Comparison of ENCODE assay signal across 26 cellular contexts in the genomic region with DNA sequence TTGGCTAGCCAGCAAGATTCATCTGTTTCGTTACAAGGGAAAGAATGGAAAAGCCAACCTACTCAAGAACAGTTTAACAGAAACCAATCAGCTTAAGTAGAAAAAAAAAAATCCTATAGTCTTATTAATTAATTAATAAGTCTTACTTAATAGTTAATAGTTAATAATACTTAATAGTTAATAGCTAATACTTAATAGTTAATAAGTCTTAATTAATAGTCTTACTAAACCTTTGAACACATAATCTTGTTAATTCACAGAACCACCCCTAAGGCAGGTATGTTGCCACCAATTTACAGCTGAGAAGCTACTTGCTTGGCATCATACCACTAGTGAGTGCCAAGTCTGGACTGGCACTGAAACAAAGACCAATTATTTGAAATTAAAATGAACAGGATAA. TPM values are rescaled to one million over a fixed set of nuclear protein-coding genes. Genes with fewer than 3 reads are reported as not detected.
DNase-seq lines count a peak whose midpoint lies in the region; ATAC-seq, FAIRE-seq and TF ChIP-seq lines count a peak whose summit lies in the region.
"Had no signal": no experiment of that assay in that cellular context is flagged by ENCODE, and none has a peak within 500 bp of the region (broad histone marks: within the 10 kb centered on the region; RNA-seq: fewer than 3 reads in every experiment).

No MANE protein-coding gene starts in this region.

- no peaks in the 10 kb centered on the region for H3K9me1 ChIP-seq in K562 (ENCODE audit: control insufficient read depth, insufficient read depth, low read length)

- H3K4me2 ChIP-seq in HepG2 (ENCODE audit: low read depth, low read length) = no peak overlapping the region
- H3K4me2 ChIP-seq in OCI-LY3 (ENCODE audit: low read length) = no peak overlapping the region
- no peak overlapping the region for H3K4me2 ChIP-seq in K562 (ENCODE audit: insufficient read depth, low read length)
- H3K4me2 ChIP-seq: A549 had no signal

- no peak overlapping the region for H3K4me3 Mint-ChIP-seq in activated T-cell treated with anti-CD3 and anti-CD28 coated beads, Interleukin-2, amount 50 U/mL, for 24 hours

- in situ Hi-C loops in HepG2 (cut with HindIII; ENCODE audit: extremely low pct_ligation_motif_present, low pct_unique_long_range_greater_than_20kb) = no loop called here
- in situ Hi-C loops in K562 (cut with MboI) = no loop called here
- in situ Hi-C loops in GM13977 (cut with MboI; ENCODE audit: low pct_unique_long_range_greater_than_20kb, low sequenced_read_pairs, unreplicated experiment) = no loop called here

- ATAC-seq in HepG2 = no peak
- ATAC-seq in right lobe of liver = no peak
- ATAC-seq in K562 = no peak
- ATAC-seq: A549 had no signal

- peaks cover 6% of the 10 kb centered on the region for H3K27me3 Mint-ChIP-seq in activated T-cell treated with anti-CD3 and anti-CD28 coated beads, Interleukin-2, amount 50 U/mL, for 24 hours
- H3K27me3 Mint-ChIP-seq: CD4-positive, alpha-beta memory T cell had no signal

- DNase-seq in HepG2 (ENCODE audit: low spot score) (no peak), right lobe of liver (no peak), K562 (ENCODE audit: extremely low read depth in 1 of 4, low spot score in 3 of 4) (no peak), OCI-M1 (lab: John Stamatoyannopoulos, UW) (no peak), GM13977 (ENCODE audit: low spot score) (no peak)
- no peak for DNase-seq in activated naive CD4-positive, alpha-beta T cell (lab: John Stamatoyannopoulos, UW)
- no peak for DNase-seq in activated T-cell treated with anti-CD3 and anti-CD28 coated beads, Interleukin-2, amount 50 U/mL, for 24 hours
- DNase-seq: ACHN; AML-193; C1 segment of cervical spinal cord; Calu3; CD4-positive, alpha-beta memory T cell; COR-L47; DMS53; DMS79 treated with DMSO at 0.1 percent for 48 hours; GF-D8; GOT3 had no signal

- CTCF ChIA-PET in HepG2 (lab: Yijun Ruan, JAX; ENCODE audit: low intra/inter-chr PET ratio, low total read pairs) (no interaction called here), K562 (lab: Yijun Ruan, JAX; ENCODE audit: low intra/inter-chr PET ratio) (no interaction called here)

- H3K27ac ChIP-seq in HepG2 (ENCODE audit: extremely low read length, insufficient read depth, low read length) (no peak overlapping the region), right lobe of liver (no peak overlapping the region), OCI-LY3 (ENCODE audit: low read length) (peak overlapping the region; percentile 99), K562 (ENCODE audit: extremely low read depth, low read depth, low read length) (no peak overlapping the region)
- H3K27ac ChIP-seq: 22Rv1, A549 had no signal

- TF ChIP-seq EP300 in HepG2 (IDR thresholded peaks at IDR 0.05; ENCODE audit: low read depth in 2 of 2, low read length in 2 of 2) = no peak
- no peak for TF ChIP-seq EP300 in HepG2 (CRISPR knock-in tag; IDR thresholded peaks at IDR 0.05; ENCODE audit: borderline replicate concordance)
- no peak for TF ChIP-seq EP300 in K562 (IDR thresholded peaks at IDR 0.05; ENCODE audit: low read length)

- no peak for TF ChIP-seq RAD21 in HepG2 (CRISPR knock-in tag; IDR thresholded peaks at IDR 0.05)
- no peak for TF ChIP-seq RAD21 in K562 (CRISPR knock-in tag; conservative IDR thresholded peaks at IDR 0.05 in 1 of 2, IDR thresholded peaks at IDR 0.05 in 1 of 2)

- H3K36me3 ChIP-seq in HepG2 (replicated peaks in 1 of 2; ENCODE audit: control insufficient read depth in 1 of 2, insufficient read depth in 2 of 2, low read length in 2 of 2) (no peaks in the 10 kb centered on the region), right lobe of liver (no peaks in the 10 kb centered on the region), OCI-LY3 (replicated peaks; ENCODE audit: low read depth, low read length) (peaks cover 4% of the 10 kb centered on the region), K562 (ENCODE audit: control insufficient read depth, insufficient read depth, low read length) (no peaks in the 10 kb centered on the region)
- H3K36me3 ChIP-seq: HAP-1 had no signal

- H3K9me3 Mint-ChIP-seq in activated T-cell treated with anti-CD3 and anti-CD28 coated beads, Interleukin-2, amount 50 U/mL, for 24 hours = no peaks in the 10 kb centered on the region

- no peaks in the 10 kb centered on the region for H3K36me3 Mint-ChIP-seq in activated T-cell treated with anti-CD3 and anti-CD28 coated beads, Interleukin-2, amount 50 U/mL, for 24 hours (ENCODE audit: low read depth)
- H3K36me3 Mint-ChIP-seq: CD4-positive, alpha-beta memory T cell had no signal

- peaks cover 31% of the 10 kb centered on the region for H3K4me1 Mint-ChIP-seq in activated T-cell treated with anti-CD3 and anti-CD28 coated beads, Interleukin-2, amount 50 U/mL, for 24 hours (ENCODE audit: low read depth)

- no peaks in the 10 kb centered on the region for H4K20me1 ChIP-seq in HepG2 (ENCODE audit: insufficient read depth, low read length)
- no peaks in the 10 kb centered on the region for H4K20me1 ChIP-seq in OCI-LY3 (ENCODE audit: insufficient read depth, low read length)
- H4K20me1 ChIP-seq in K562 (replicated peaks; ENCODE audit: control insufficient read depth, insufficient read depth, low read length) = no peaks in the 10 kb centered on the region

- H3K79me2 ChIP-seq in HepG2 (ENCODE audit: insufficient read depth, low read length) (no peaks in the 10 kb centered on the region), OCI-LY3 (ENCODE audit: low read length) (no peaks in the 10 kb centered on the region; the same call in 1 of the 2 replicates), K562 (ENCODE audit: control insufficient read depth, insufficient read depth, low read length) (no peaks in the 10 kb centered on the region)

- POLR2A ChIA-PET in HepG2 (lab: Yijun Ruan, JAX) = no interaction called here
- POLR2A ChIA-PET in K562 (lab: Yijun Ruan, JAX) = no interaction called here

- H3K27ac Mint-ChIP-seq in activated T-cell treated with anti-CD3 and anti-CD28 coated beads, Interleukin-2, amount 50 U/mL, for 24 hours = no peak overlapping the region

- no peak overlapping the region for H3K9ac ChIP-seq in HepG2 (ENCODE audit: insufficient read depth, low read depth, low read length)
- no peak overlapping the region for H3K9ac ChIP-seq in OCI-LY3 (ENCODE audit: low read length)
- H3K9ac ChIP-seq in K562 (ENCODE audit: insufficient read depth in 1 of 2, low read depth in 2 of 2, low read length in 2 of 2) = no peak overlapping the region

- intact Hi-C loops in HepG2 (cut with micrococcal nuclease; ENCODE audit: unreplicated experiment) (no loop called here), right lobe of liver (cut with DNase I) (no loop called here), K562 (cut with micrococcal nuclease) (no loop called here)

- TF ChIP-seq POLR2A in HepG2 (IDR thresholded peaks at IDR 0.05; ENCODE audit: insufficient read depth in 1 of 2, low read depth in 2 of 2, low read length in 2 of 2) (no peak), right lobe of liver (IDR thresholded peaks at IDR 0.05) (no peak), K562 (conservative IDR thresholded peaks at IDR 0.05) (no peak)

- BruUV-seq in HepG2 (replicated peaks; lab: Mats Ljungman, UMichigan) (no TSS peak), K562 (replicated peaks; lab: Mats Ljungman, UMichigan) (no TSS peak)

- H3K27me3 ChIP-seq in HepG2 (ENCODE audit: control insufficient read depth in 1 of 2, insufficient read depth in 2 of 2, low read length in 2 of 2) (peaks cover 3 to 11% of the 10 kb centered on the region in 2 experiments; a peak in 4 of 5 replicates), right lobe of liver (no peaks in the 10 kb centered on the region), OCI-LY3 (ENCODE audit: low read depth, low read length) (no peaks in the 10 kb centered on the region), K562 (ENCODE audit: control insufficient read depth in 2 of 2, insufficient read depth in 2 of 2, low read length in 2 of 2) (peaks cover 2 to 5% of the 10 kb centered on the region in 2 experiments; a peak in 3 of 5 replicates)

- no peaks in the 10 kb centered on the region for H3K4me1 ChIP-seq in HepG2 (ENCODE audit: insufficient read depth, low read length)
- no peaks in the 10 kb centered on the region for H3K4me1 ChIP-seq in right lobe of liver
- peaks cover 67% of the 10 kb centered on the region for H3K4me1 ChIP-seq in OCI-LY3 (ENCODE audit: low read length)
- H3K4me1 ChIP-seq in K562 (replicated peaks in 1 of 2; ENCODE audit: control insufficient read depth in 2 of 2, insufficient read depth in 2 of 2, low read length in 2 of 2) = no peaks in the 10 kb centered on the region
- H3K4me1 ChIP-seq: A549, HAP-1 had no signal

- 3% methylated on average over 1 of the region's 1 CpG for WGBS in HepG2 (ENCODE audit: low lambda C conversion rate)
- WGBS in right lobe of liver (ENCODE audit: insufficient coverage, low coverage, low lambda C conversion rate, missing lambda C conversion rate) = 89% methylated on average over 1 of the region's 1 CpG
- WGBS in K562 (ENCODE audit: insufficient coverage, low coverage, missing lambda C conversion rate) = 0% methylated on average over 1 of the region's 1 CpG

- TF ChIP-seq CTCF in HepG2 (CRISPR knock-in tag; IDR thresholded peaks at IDR 0.05) (no peak), right lobe of liver (IDR thresholded peaks at IDR 0.05) (no peak), OCI-LY3 (IDR thresholded peaks at IDR 0.05; ENCODE audit: low read depth, low read length) (no peak), K562 (IDR thresholded peaks at IDR 0.05 in 2 of 3, conservative IDR thresholded peaks at IDR 0.05 in 1 of 3; ENCODE audit: insufficient read depth in 2 of 3, low read depth in 1 of 3, low read length in 3 of 3) (no peak), GM13977 (IDR thresholded peaks at IDR 0.05; ENCODE audit: extremely low read depth, insufficient read depth, missing control alignments) (no peak)

- H2AFZ ChIP-seq in HepG2 (ENCODE audit: low read length) (no peak overlapping the region), OCI-LY3 (ENCODE audit: low read depth, low read length) (0 out of 2 replicates have a peak overlapping the region, but pooled peaks have one; percentile 10), K562 (ENCODE audit: low read depth, low read length) (no peak overlapping the region)

- FAIRE-seq in HepG2 (lab: Jason Lieb, UNC) = no peak
- FAIRE-seq in K562 (lab: Jason Lieb, UNC) = no peak
- FAIRE-seq: A549, GM12891, H54 had no signal

- H3K4me3 ChIP-seq in HepG2 (replicated peaks in 1 of 3; ENCODE audit: insufficient read depth in 1 of 3, low read depth in 2 of 3, low read length in 3 of 3) (no peak overlapping the region), right lobe of liver (no peak overlapping the region), OCI-LY3 (ENCODE audit: low read length) (no peak overlapping the region), K562 (no peak overlapping the region)
- H3K4me3 ChIP-seq: A549, HAP-1 had no signal

- H3K9me3 ChIP-seq in HepG2 (ENCODE audit: low read length) (no peaks in the 10 kb centered on the region), right lobe of liver (no peaks in the 10 kb centered on the region), OCI-LY3 (ENCODE audit: insufficient read depth, low read length) (no peaks in the 10 kb centered on the region), K562 (replicated peaks; ENCODE audit: control insufficient read depth, insufficient read depth, low read depth, low read length) (no peaks in the 10 kb centered on the region)
- H3K9me3 ChIP-seq: A549, HAP-1 had no signal

RNA-seq across cellular contexts. Expression of a gene that starts 19.9 kb away (rescaled TPM):
- total RNA-seq in HepG2 (2016; rRNA removed; fragmentation: Illumina TruSeq; extraction: Trizol) (not detected in 2 replicates), right lobe of liver (under 1 TPM in 2 of 6 experiments, not detected in 4; 0.12 to 0.39 TPM), K562 (2014; rRNA removed) (not detected in 2 replicates), K562 (2014; rRNA removed; fragmentation: Illumina TruSeq; extraction: Trizol) (not detected in 2 replicates), K562 (2015; rRNA removed; fragmentation: Illumina TruSeq; extraction: Trizol) (not detected in 2 replicates), K562 (2021) (not detected in 2 replicates)
- total RNA-seq in HepG2 (2016; cell fraction: cytosol; rRNA removed; fragmentation: Illumina TruSeq; extraction: Trizol; ENCODE audit: low read depth) = not detected in 2 replicates
- not detected in 2 replicates for total RNA-seq in HepG2 (2016; cell fraction: insoluble cytoplasmic fraction; rRNA removed; fragmentation: Illumina TruSeq; extraction: Trizol)
- not detected in 2 replicates for total RNA-seq in HepG2 (2016; cell fraction: membrane; rRNA removed; fragmentation: Illumina TruSeq; extraction: Trizol)
- total RNA-seq in HepG2 (2016; cell fraction: nucleus; rRNA removed; fragmentation: Illumina TruSeq; extraction: Trizol) = not detected in 2 replicates
- polyA plus RNA-seq in HepG2 (2011; rRNA removed) (0.07 TPM in 1 of 2 replicates, not detected in the other), K562 (2011; rRNA removed) (not detected in 2 replicates), K562 (2014; fragmentation: Illumina TruSeq; extraction: Trizol) (not detected in 2 replicates), K562 (2014; fragmentation: Nextera tagmentation; extraction: Ambion mirVana) (not detected), K562 (2014; rRNA removed) (not detected in 2 replicates)
- polyA plus RNA-seq in HepG2 (2011; cell fraction: cytosol; rRNA removed) = 0.15 and 0.23 TPM in 2 replicates
- not detected in 2 replicates for polyA plus RNA-seq in HepG2 (2011; cell fraction: nucleus; rRNA removed)
- not detected in 2 replicates for polyA plus RNA-seq in HepG2 (2012)
- not detected in 2 replicates for polyA plus RNA-seq in HepG2 (2016; cell fraction: cytosol; fragmentation: Illumina TruSeq; extraction: Trizol; ENCODE audit: low read depth)
- polyA plus RNA-seq in HepG2 (2016; cell fraction: insoluble cytoplasmic fraction; fragmentation: Illumina TruSeq; extraction: Trizol; ENCODE audit: low read depth) = not detected in 2 replicates
- not detected in 2 replicates for polyA plus RNA-seq in HepG2 (2016; cell fraction: membrane; fragmentation: Illumina TruSeq; extraction: Trizol; ENCODE audit: low read depth)
- polyA plus RNA-seq in HepG2 (2016; cell fraction: nucleus; fragmentation: Illumina TruSeq; extraction: Trizol; ENCODE audit: insufficient read depth, low read depth) = not detected in 2 replicates
- polyA minus RNA-seq in HepG2 (2011; rRNA and poly(A)+ RNA removed; ENCODE audit: low replicate concordance) = 442 TPM in 1 of 2 replicates, not detected in the other
- 0.62 TPM in 1 of 2 replicates, not detected in the other for polyA minus RNA-seq in HepG2 (2011; cell fraction: cytosol; rRNA and poly(A)+ RNA removed)
- 0.52 and 1.2 TPM in 2 replicates for polyA minus RNA-seq in HepG2 (2011; cell fraction: nucleus; rRNA and poly(A)+ RNA removed)
- total RNA-seq in K562 (2011; cell fraction: chromatin; rRNA removed; ENCODE audit: low replicate concordance) = not detected in 2 replicates
- not detected in 2 replicates for total RNA-seq in K562 (2011; cell fraction: nucleolus; rRNA removed)
- not detected in 2 replicates for total RNA-seq in K562 (2011; cell fraction: nucleoplasm; rRNA removed)
- polyA plus RNA-seq in K562 (2011; cell fraction: cytosol; rRNA removed) = not detected in 2 replicates
- not detected in 2 replicates for polyA plus RNA-seq in K562 (2011; cell fraction: nucleus; rRNA removed)
- not detected in 2 replicates for polyA plus RNA-seq in K562 (2012)
- 0.18 TPM in 1 of 2 replicates, not detected in the other for polyA minus RNA-seq in K562 (2011; rRNA and poly(A)+ RNA removed)
- not detected in 2 replicates for polyA minus RNA-seq in K562 (2011; cell fraction: cytosol; rRNA and poly(A)+ RNA removed)
- polyA minus RNA-seq in K562 (2011; cell fraction: nucleus; rRNA and poly(A)+ RNA removed) = 0.67 and 1.7 TPM in 2 replicates
- total RNA-seq: Calu3; CD4-positive, alpha-beta memory T cell; G401 had no signal
- polyA plus RNA-seq: CD4-positive, alpha-beta memory T cell had no signal

RNA-seq across cellular contexts. Expression of a gene that starts 30.1 kb away (rescaled TPM):
- total RNA-seq in HepG2 (2016; rRNA removed; fragmentation: Illumina TruSeq; extraction: Trizol) (not detected in 2 replicates), right lobe of liver (not detected), K562 (2014; rRNA removed) (not detected in 2 replicates), K562 (2014; rRNA removed; fragmentation: Illumina TruSeq; extraction: Trizol) (not detected in 2 replicates), K562 (2015; rRNA removed; fragmentation: Illumina TruSeq; extraction: Trizol) (not detected in 2 replicates), K562 (2021) (0.11 TPM in 1 of 2 replicates, not detected in the other)
- not detected in 2 replicates for total RNA-seq in HepG2 (2016; cell fraction: cytosol; rRNA removed; fragmentation: Illumina TruSeq; extraction: Trizol; ENCODE audit: low read depth)
- total RNA-seq in HepG2 (2016; cell fraction: insoluble cytoplasmic fraction; rRNA removed; fragmentation: Illumina TruSeq; extraction: Trizol) = not detected in 2 replicates
- not detected in 2 replicates for total RNA-seq in HepG2 (2016; cell fraction: membrane; rRNA removed; fragmentation: Illumina TruSeq; extraction: Trizol)
- not detected in 2 replicates for total RNA-seq in HepG2 (2016; cell fraction: nucleus; rRNA removed; fragmentation: Illumina TruSeq; extraction: Trizol)
- polyA plus RNA-seq in HepG2 (2011; rRNA removed) (not detected in 2 replicates), K562 (2011; rRNA removed) (not detected in 2 replicates), K562 (2014; fragmentation: Illumina TruSeq; extraction: Trizol) (not detected in 2 replicates), K562 (2014; fragmentation: Nextera tagmentation; extraction: Ambion mirVana) (not detected), K562 (2014; rRNA removed) (not detected in 2 replicates)
- not detected in 2 replicates for polyA plus RNA-seq in HepG2 (2011; cell fraction: cytosol; rRNA removed)
- not detected in 2 replicates for polyA plus RNA-seq in HepG2 (2011; cell fraction: nucleus; rRNA removed)
- polyA plus RNA-seq in HepG2 (2012) = not detected in 2 replicates
- not detected in 2 replicates for polyA plus RNA-seq in HepG2 (2016; cell fraction: cytosol; fragmentation: Illumina TruSeq; extraction: Trizol; ENCODE audit: low read depth)
- polyA plus RNA-seq in HepG2 (2016; cell fraction: insoluble cytoplasmic fraction; fragmentation: Illumina TruSeq; extraction: Trizol; ENCODE audit: low read depth) = not detected in 2 replicates
- not detected in 2 replicates for polyA plus RNA-seq in HepG2 (2016; cell fraction: membrane; fragmentation: Illumina TruSeq; extraction: Trizol; ENCODE audit: low read depth)
- not detected in 2 replicates for polyA plus RNA-seq in HepG2 (2016; cell fraction: nucleus; fragmentation: Illumina TruSeq; extraction: Trizol; ENCODE audit: insufficient read depth, low read depth)
- 0.30 TPM in 1 of 2 replicates, not detected in the other for polyA minus RNA-seq in HepG2 (2011; rRNA and poly(A)+ RNA removed; ENCODE audit: low replicate concordance)
- not detected in 2 replicates for polyA minus RNA-seq in HepG2 (2011; cell fraction: cytosol; rRNA and poly(A)+ RNA removed)
- not detected in 2 replicates for polyA minus RNA-seq in HepG2 (2011; cell fraction: nucleus; rRNA and poly(A)+ RNA removed)
- total RNA-seq in K562 (2011; cell fraction: chromatin; rRNA removed; ENCODE audit: low replicate concordance) = not detected in 2 replicates
- total RNA-seq in K562 (2011; cell fraction: nucleolus; rRNA removed) = not detected in 2 replicates
- total RNA-seq in K562 (2011; cell fraction: nucleoplasm; rRNA removed) = not detected in 2 replicates
- not detected in 2 replicates for polyA plus RNA-seq in K562 (2011; cell fraction: cytosol; rRNA removed)
- polyA plus RNA-seq in K562 (2011; cell fraction: nucleus; rRNA removed) = not detected in 2 replicates
- polyA plus RNA-seq in K562 (2012) = not detected in 2 replicates
- not detected in 2 replicates for polyA minus RNA-seq in K562 (2011; rRNA and poly(A)+ RNA removed)
- polyA minus RNA-seq in K562 (2011; cell fraction: cytosol; rRNA and poly(A)+ RNA removed) = not detected in 2 replicates
- not detected in 2 replicates for polyA minus RNA-seq in K562 (2011; cell fraction: nucleus; rRNA and poly(A)+ RNA removed)
- total RNA-seq: Calu3; CD4-positive, alpha-beta memory T cell; Daoy; G401 had no signal
- polyA plus RNA-seq: BJ; CD4-positive, alpha-beta memory T cell had no signal

RNA-seq across cellular contexts. Expression of a gene that starts 55.0 kb away (rescaled TPM):
- total RNA-seq in HepG2 (2016; rRNA removed; fragmentation: Illumina TruSeq; extraction: Trizol) = 0.21 and 0.33 TPM in 2 replicates
- total RNA-seq in HepG2 (2016; cell fraction: cytosol; rRNA removed; fragmentation: Illumina TruSeq; extraction: Trizol; ENCODE audit: low read depth) = not detected in 2 replicates
- 0.22 and 0.39 TPM in 2 replicates for total RNA-seq in HepG2 (2016; cell fraction: insoluble cytoplasmic fraction; rRNA removed; fragmentation: Illumina TruSeq; extraction: Trizol)
- 0.03 TPM in 1 of 2 replicates, not detected in the other for total RNA-seq in HepG2 (2016; cell fraction: membrane; rRNA removed; fragmentation: Illumina TruSeq; extraction: Trizol)
- 0.78 and 1.7 TPM in 2 replicates for total RNA-seq in HepG2 (2016; cell fraction: nucleus; rRNA removed; fragmentation: Illumina TruSeq; extraction: Trizol)
- polyA plus RNA-seq in HepG2 (2011; rRNA removed) = 0.35 and 0.40 TPM in 2 replicates
- 0.15 and 0.18 TPM in 2 replicates for polyA plus RNA-seq in HepG2 (2011; cell fraction: cytosol; rRNA removed)
- polyA plus RNA-seq in HepG2 (2011; cell fraction: nucleus; rRNA removed) = 0.96 and 2.2 TPM in 2 replicates
- polyA plus RNA-seq in HepG2 (2012) = 0.52 and 1.0 TPM in 2 replicates
- not detected in 2 replicates for polyA plus RNA-seq in HepG2 (2016; cell fraction: cytosol; fragmentation: Illumina TruSeq; extraction: Trizol; ENCODE audit: low read depth)
- polyA plus RNA-seq in HepG2 (2016; cell fraction: insoluble cytoplasmic fraction; fragmentation: Illumina TruSeq; extraction: Trizol; ENCODE audit: low read depth) = 0.30 TPM in 1 of 2 replicates, not detected in the other
- polyA plus RNA-seq in HepG2 (2016; cell fraction: membrane; fragmentation: Illumina TruSeq; extraction: Trizol; ENCODE audit: low read depth) = not detected in 2 replicates
- 1.3 and 1.8 TPM in 2 replicates for polyA plus RNA-seq in HepG2 (2016; cell fraction: nucleus; fragmentation: Illumina TruSeq; extraction: Trizol; ENCODE audit: insufficient read depth, low read depth)
- 0.06 and 372 TPM in 2 replicates for polyA minus RNA-seq in HepG2 (2011; rRNA and poly(A)+ RNA removed; ENCODE audit: low replicate concordance)
- polyA minus RNA-seq in HepG2 (2011; cell fraction: cytosol; rRNA and poly(A)+ RNA removed) = 0.89 and 1.3 TPM in 2 replicates
- polyA minus RNA-seq in HepG2 (2011; cell fraction: nucleus; rRNA and poly(A)+ RNA removed) = 2.2 and 2.6 TPM in 2 replicates
- total RNA-seq in right lobe of liver = 1 to 10 TPM; 1.3 to 4.7 (median 2.6) TPM
- 37.6 and 137 TPM in 2 replicates for total RNA-seq in K562 (2011; cell fraction: chromatin; rRNA removed; ENCODE audit: low replicate concordance)
- total RNA-seq in K562 (2011; cell fraction: nucleolus; rRNA removed) = 13.0 and 21.2 TPM in 2 replicates
- total RNA-seq in K562 (2011; cell fraction: nucleoplasm; rRNA removed) = 43.9 and 65.5 TPM in 2 replicates
- 13.6 and 17.2 TPM in 2 replicates for total RNA-seq in K562 (2014; rRNA removed)
- 19.8 and 24.5 TPM in 2 replicates for total RNA-seq in K562 (2014; rRNA removed; fragmentation: Illumina TruSeq; extraction: Trizol)
- 17.9 and 22.8 TPM in 2 replicates for total RNA-seq in K562 (2015; rRNA removed; fragmentation: Illumina TruSeq; extraction: Trizol)
- 13.8 and 17.0 TPM in 2 replicates for total RNA-seq in K562 (2021)
- 19.5 and 21.8 TPM in 2 replicates for polyA plus RNA-seq in K562 (2011; rRNA removed)
- polyA plus RNA-seq in K562 (2011; cell fraction: cytosol; rRNA removed) = 3.3 and 7.9 TPM in 2 replicates
- 66.7 and 90.7 TPM in 2 replicates for polyA plus RNA-seq in K562 (2011; cell fraction: nucleus; rRNA removed)
- polyA plus RNA-seq in K562 (2012) = 14.6 and 18.5 TPM in 2 replicates
- polyA plus RNA-seq in K562 (2014; fragmentation: Illumina TruSeq; extraction: Trizol) = 15.5 and 17.2 TPM in 2 replicates
- polyA plus RNA-seq in K562 (2014; fragmentation: Nextera tagmentation; extraction: Ambion mirVana) = 1 to 10 TPM; 6.5 to 9.1 TPM
- 16.4 and 18.3 TPM in 2 replicates for polyA plus RNA-seq in K562 (2014; rRNA removed)
- 55.1 and 69.0 TPM in 2 replicates for polyA minus RNA-seq in K562 (2011; rRNA and poly(A)+ RNA removed)
- 9.1 and 10.8 TPM in 2 replicates for polyA minus RNA-seq in K562 (2011; cell fraction: cytosol; rRNA and poly(A)+ RNA removed)
- polyA minus RNA-seq in K562 (2011; cell fraction: nucleus; rRNA and poly(A)+ RNA removed) = 32.6 and 61.2 TPM in 2 replicates
